Comparison of ENCODE assay signal across 1 cellular context in the genomic region with DNA sequence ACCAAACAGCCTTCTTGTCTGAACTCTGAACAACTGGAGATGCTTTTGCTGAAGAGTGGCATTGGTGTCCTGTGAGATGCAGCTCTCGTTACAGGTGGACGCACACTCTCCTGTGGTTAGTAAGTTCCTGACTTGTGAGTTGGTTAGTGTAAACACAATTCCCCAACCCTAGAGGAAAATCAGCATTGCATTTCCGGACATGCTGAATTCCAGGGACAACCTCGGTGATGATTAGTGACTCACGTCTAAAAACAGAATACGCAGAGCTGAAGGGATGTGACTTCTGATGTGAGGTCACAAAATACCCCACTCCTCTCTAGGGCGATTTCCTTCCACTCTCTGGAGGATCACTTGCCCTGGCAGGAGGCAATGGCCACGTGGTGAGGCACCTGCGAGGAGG.
TF ChIP-seq lines count a peak whose summit lies in the region.

No MANE protein-coding gene starts in this region.

TF ChIP-seq in endothelial cell of umbilical vein, 7 proteins besides CTCF, POLR2A, EP300 and RAD21:
- TF ChIP-seq MAX (IDR thresholded peaks at IDR 0.05; ENCODE audit: insufficient read depth, insufficient read length) (no peak), MYC (IDR thresholded peaks at IDR 0.05; ENCODE audit: low read depth, low read length) (no peak), FOS (IDR thresholded peaks at IDR 0.05; ENCODE audit: borderline replicate concordance, insufficient read depth, low read length) (peak; percentile 48), EZH2 (IDR thresholded peaks at IDR 0.05; ENCODE audit: borderline replicate concordance, low read depth, low read length, severe bottlenecking) (no peak), JUN (IDR thresholded peaks at IDR 0.05; ENCODE audit: borderline replicate concordance, insufficient read depth, insufficient read length, low read depth) (peak; percentile 26), POLR2AphosphoS5 (IDR thresholded peaks at IDR 0.05; ENCODE audit: insufficient read depth, low read depth, low read length) (peak; percentile 28)
TF ChIP-seq in endothelial cell of umbilical vein: peak in this region for 3.
